Comparison of ENCODE assay signal across 9 cellular contexts in genomic region chr4:122679946-122680345, GRCh38. TPM values are rescaled to one million over a fixed set of nuclear protein-coding genes. Genes with fewer than 3 reads are reported as not detected.
"Had no signal": no experiment of that assay in that cellular context is flagged by ENCODE, and none has a peak within 500 bp of the region (broad histone marks: within the 10 kb centered on the region; RNA-seq: fewer than 3 reads in every experiment).

No MANE protein-coding gene starts in this region.

- H3K4me3 ChIP-seq: GM23248, HAP-1 had no signal

- H3K4me3 Mint-ChIP-seq: HFFc6, IgD-negative memory B cell had no signal

- H3K4me1 Mint-ChIP-seq: IgD-negative memory B cell had no signal

- H3K27ac Mint-ChIP-seq: HFFc6, IgD-negative memory B cell had no signal

- DNase-seq: GM23248, GOT3, H7, HFFc6, KBM-7 had no signal

- H3K36me3 ChIP-seq: HAP-1 had no signal

- H3K36me3 Mint-ChIP-seq: IgD-negative memory B cell had no signal

RNA-seq across cellular contexts. Expression of gene IL21, which starts 59.1 kb away (rescaled TPM):
- total RNA-seq: GM23248, H4, H7, HFFc6, HT-29 had no signal
